32 cellular contexts compared by ENCODE assay signal in the genomic region with DNA sequence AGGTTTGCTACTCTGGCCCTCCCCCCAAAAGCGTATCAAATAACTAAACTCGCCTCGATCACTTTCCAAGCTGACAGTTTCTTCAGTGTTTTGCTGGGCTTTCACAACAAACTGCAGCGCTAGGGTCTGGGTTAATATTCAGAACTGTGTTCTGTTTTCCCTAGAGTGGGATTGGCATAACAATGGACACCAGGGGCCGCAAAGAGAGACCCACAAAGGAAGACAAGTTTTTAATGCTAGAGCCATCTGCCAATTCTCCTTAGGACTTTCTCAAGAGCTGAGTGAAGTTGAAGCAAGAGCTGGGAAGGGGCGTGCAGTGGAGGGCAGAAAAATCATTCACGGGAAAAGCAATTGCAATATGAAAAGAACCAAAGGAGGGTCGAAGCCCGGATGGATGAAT. TPM values are rescaled to one million over a fixed set of nuclear protein-coding genes. Genes with fewer than 3 reads are reported as not detected.
A peak's percentile ranks its signal among the peaks of the same experiment; 100 is the strongest.
DNase-seq lines count a peak whose midpoint lies in the region; ATAC-seq and TF ChIP-seq lines count a peak whose summit lies in the region.
"Had no signal": no experiment of that assay in that cellular context is flagged by ENCODE, and none has a peak within 500 bp of the region (broad histone marks: within the 10 kb centered on the region; RNA-seq: fewer than 3 reads in every experiment).

No MANE protein-coding gene starts in this region.

- H3K4me2 ChIP-seq in mammary epithelial cell (ENCODE audit: insufficient read depth, low read depth, low read length), result no peak overlapping the region
- H3K4me2 ChIP-seq: KMS-11, SK-N-SH had no signal

- H3K4me3 ChIP-seq in HUES64 (ENCODE audit: low read length) (peak overlapping the region; percentile 30), ectodermal cell (ENCODE audit: insufficient read depth, low read depth, low read length) (no peak overlapping the region), mammary epithelial cell (replicated peaks in 1 of 3; ENCODE audit: insufficient read depth in 1 of 3, low read depth in 2 of 3, low read length in 3 of 3) (no peak overlapping the region)
- H3K4me3 ChIP-seq: ascending aorta, esophagus muscularis mucosa, GM12878, GM23248, left ventricle myocardium inferior, ovary, transverse colon had no signal

- H3K36me3 ChIP-seq in HUES64 (ENCODE audit: insufficient read depth, low read length) (no peaks in the 10 kb centered on the region), ectodermal cell (ENCODE audit: control insufficient read depth, insufficient read depth, low read length) (no peaks in the 10 kb centered on the region), mammary epithelial cell (ENCODE audit: insufficient read depth, low read length) (no peaks in the 10 kb centered on the region)
- H3K36me3 ChIP-seq: ovary, transverse colon had no signal

- intact Hi-C loops in mammary epithelial cell (cut with micrococcal nuclease), result no loop called here

- H3K9ac ChIP-seq in HUES64 (ENCODE audit: low read depth, low read length), result peak overlapping the region; percentile 32
- no peak overlapping the region for H3K9ac ChIP-seq in mammary epithelial cell (ENCODE audit: insufficient read depth, low read length)
- H3K9ac ChIP-seq: GM23248, KMS-11, SK-N-SH had no signal

- dilution Hi-C loops in mammary epithelial cell (cut with HindIII; ENCODE audit: low sequenced_read_pairs), result loop anchor here (10.0 kb wide), 1 partner anchor 66 kb away; no protein-coding TSS in a partner anchor

- H3K9me3 ChIP-seq in HUES64 (ENCODE audit: insufficient read depth, low read depth, low read length), result no peaks in the 10 kb centered on the region
- H3K9me3 ChIP-seq in ectodermal cell (ENCODE audit: control insufficient read depth, low read length), result no peaks in the 10 kb centered on the region
- no peaks in the 10 kb centered on the region for H3K9me3 ChIP-seq in mammary epithelial cell (replicated peaks; ENCODE audit: insufficient read depth, low read length)
- H3K9me3 ChIP-seq: ascending aorta, esophagus muscularis mucosa, left ventricle myocardium inferior, ovary, SK-N-SH, transverse colon had no signal

- TF ChIP-seq CTCF in nephron (IDR thresholded peaks at IDR 0.05; ENCODE audit: unreplicated experiment in 3 of 3) (no peak), mammary epithelial cell (conservative IDR thresholded peaks at IDR 0.05 in 1 of 2, IDR thresholded peaks at IDR 0.05 in 1 of 2; ENCODE audit: extremely low read depth in 1 of 2, insufficient read depth in 1 of 2, low read depth in 1 of 2, low read length in 2 of 2) (no peak)

- WGBS in HUES64, result 8% methylated on average over 9 of the region's 9 CpGs
- WGBS in ectodermal cell, 2 experiments, result 4 to 9% methylated on average over 9 of the region's 9 CpGs
- WGBS in mammary epithelial cell (ENCODE audit: low coverage, missing lambda C conversion rate), result 77% methylated on average over 9 of the region's 9 CpGs

- no peaks in the 10 kb centered on the region for H3K79me2 ChIP-seq in mammary epithelial cell (ENCODE audit: insufficient read depth, low read length)

- no peak for DNase-seq in mammary epithelial cell
- no peak for DNase-seq in anterior cingulate cortex (lab: John Stamatoyannopoulos, UW)
- no peak for DNase-seq in pons (ENCODE audit: low spot score)
- DNase-seq: activated CD4-positive, alpha-beta memory T cell treated with anti-CD3 and anti-CD28 coated beads for 36 hours; activated CD4-positive, CD25-positive, alpha-beta regulatory T cell treated with anti-CD3 and anti-CD28 coated beads, Interleukin-2, amount 50 U/mL, for 72 hours; activated CD8-positive, alpha-beta memory T cell treated with anti-CD3 and anti-CD28 coated beads, Interleukin-2, amount 50 U/mL, for 48 hours; foreskin melanocyte; GM23248; left ventricle myocardium inferior; MM.1S; naive B cell; NCI-H2081; NCI-H345; NCI-H82; ovary; right cardiac atrium; SK-N-SH; stimulated activated CD4-positive, alpha-beta T cell treated with anti-CD3 and anti-CD28 coated beads, Interleukin-2, amount 100 ng/mL, for 48 hours; transverse colon had no signal

- no peak for ATAC-seq in HG02588 (IDR thresholded peaks at IDR 0.05; ENCODE audit: unreplicated experiment)
- ATAC-seq: activated naive CD4-positive, alpha-beta T cell treated with anti-CD3 and anti-CD28 coated beads, Interleukin-2, amount 50 U/mL, for 72 hours; activated T-helper 17 cell treated with anti-CD3 and anti-CD28 coated beads, Interleukin-2, amount 50 U/mL, for 72 hours; GM12878; right cardiac atrium had no signal

- H3K36me3 Mint-ChIP-seq in nephron (ENCODE audit: low read depth), result peaks cover 17% of the 10 kb centered on the region
- H3K36me3 Mint-ChIP-seq: activated CD4-positive, alpha-beta memory T cell treated with anti-CD3 and anti-CD28 coated beads for 36 hours; activated naive CD4-positive, alpha-beta T cell treated with anti-CD3 and anti-CD28 coated beads, Interleukin-2, amount 50 U/mL, for 72 hours; CD14-positive monocyte had no signal

- BruUV-seq in mammary epithelial cell (replicated peaks; lab: Mats Ljungman, UMichigan), result no TSS peak

- peaks cover 3% of the 10 kb centered on the region for H3K27me3 Mint-ChIP-seq in nephron (ENCODE audit: low read depth)

- no peaks in the 10 kb centered on the region for H3K9me3 Mint-ChIP-seq in nephron
- H3K9me3 Mint-ChIP-seq: activated CD4-positive, alpha-beta memory T cell treated with anti-CD3 and anti-CD28 coated beads for 36 hours; activated naive CD4-positive, alpha-beta T cell treated with anti-CD3 and anti-CD28 coated beads, Interleukin-2, amount 50 U/mL, for 72 hours; activated T-helper 17 cell treated with anti-CD3 and anti-CD28 coated beads, Interleukin-2, amount 50 U/mL, for 72 hours; mesothelial cell of epicardium; naive B cell; T-helper 1 cell treated with Interleukin-12 subunit alpha and Interleukin-12 subunit beta and Interleukin-4 antibody, amounts not matched to agents 30 μg/mL and 1 μg/mL, for 36 hours had no signal

- H4K20me1 ChIP-seq in mammary epithelial cell (ENCODE audit: insufficient read depth, low read length), result no peaks in the 10 kb centered on the region

- peak overlapping the region in 1 of 3 experiments; percentile 2 for H3K4me3 Mint-ChIP-seq in nephron
- H3K4me3 Mint-ChIP-seq: activated CD4-positive, alpha-beta memory T cell treated with anti-CD3 and anti-CD28 coated beads for 36 hours; activated T-helper 17 cell treated with anti-CD3 and anti-CD28 coated beads, Interleukin-2, amount 50 U/mL, for 72 hours; CD14-positive monocyte; mesothelial cell of epicardium; T-helper 1 cell treated with Interleukin-12 subunit alpha and Interleukin-12 subunit beta and Interleukin-4 antibody, amounts not matched to agents 30 μg/mL and 1 μg/mL, for 36 hours had no signal

- H3K4me1 Mint-ChIP-seq in nephron, result peaks cover 40% of the 10 kb centered on the region
- H3K4me1 Mint-ChIP-seq: CD14-positive monocyte, naive B cell had no signal

- H3K27me3 ChIP-seq in HUES64 (ENCODE audit: insufficient read depth, low read length) (no peaks in the 10 kb centered on the region), ectodermal cell (ENCODE audit: control insufficient read depth, insufficient read depth, low read length, poor library complexity, severe bottlenecking) (no peaks in the 10 kb centered on the region), mammary epithelial cell (ENCODE audit: insufficient read depth, low read length) (no peaks in the 10 kb centered on the region)
- H3K27me3 ChIP-seq: ascending aorta, esophagus muscularis mucosa, ovary, transverse colon had no signal

- CTCF ChIA-PET in mammary epithelial cell (lab: Charles Lee; ENCODE audit: low non-redundant PET), result no interaction called here

- no peak overlapping the region for H2AFZ ChIP-seq in mammary epithelial cell (ENCODE audit: low read depth, low read length)
- H2AFZ ChIP-seq: GM23248 had no signal

- peak overlapping the region; percentile 32 to 65 (median 47) for H3K27ac Mint-ChIP-seq in nephron
- H3K27ac Mint-ChIP-seq: activated CD4-positive, alpha-beta memory T cell treated with anti-CD3 and anti-CD28 coated beads for 36 hours; activated naive CD4-positive, alpha-beta T cell treated with anti-CD3 and anti-CD28 coated beads, Interleukin-2, amount 50 U/mL, for 72 hours; activated T-helper 17 cell treated with anti-CD3 and anti-CD28 coated beads, Interleukin-2, amount 50 U/mL, for 72 hours; mesothelial cell of epicardium; T-helper 1 cell treated with Interleukin-12 subunit alpha and Interleukin-12 subunit beta and Interleukin-4 antibody, amounts not matched to agents 30 μg/mL and 1 μg/mL, for 36 hours had no signal

- in situ Hi-C loops in mammary epithelial cell (cut with MboI; ENCODE audit: low sequenced_read_pairs in 2 of 2), result no loop called here

- H3K4me1 ChIP-seq in HUES64 (ENCODE audit: insufficient read depth, low read length), result peaks cover 42% of the 10 kb centered on the region
- peaks cover 31% of the 10 kb centered on the region for H3K4me1 ChIP-seq in ectodermal cell (ENCODE audit: control insufficient read depth, insufficient read depth, low read length)
- H3K4me1 ChIP-seq in mammary epithelial cell (ENCODE audit: insufficient read depth, low read length), result no peaks in the 10 kb centered on the region
- H3K4me1 ChIP-seq: ascending aorta, left ventricle myocardium inferior, transverse colon had no signal

- H3K27ac ChIP-seq in HUES64 (ENCODE audit: low read depth, low read length), result peak overlapping the region; percentile 85
- H3K27ac ChIP-seq in ectodermal cell (ENCODE audit: insufficient read depth, low read depth, low read length, poor library complexity, severe bottlenecking), result peak overlapping the region; percentile 79
- H3K27ac ChIP-seq in mammary epithelial cell (ENCODE audit: insufficient read depth, low read depth, low read length), result no peak overlapping the region
- H3K27ac ChIP-seq: ascending aorta, esophagus muscularis mucosa, GM23248, KMS-11, left ventricle myocardium inferior, ovary, transverse colon had no signal

RNA-seq across cellular contexts. Expression of a gene that starts 57.7 kb away (rescaled TPM):
- polyA plus RNA-seq in HUES64 (2013, experiment 1 of 2), result 3.9 TPM
- 5.2 TPM for polyA plus RNA-seq in HUES64 (2013, experiment 2 of 2)
- polyA plus RNA-seq in ectodermal cell (2013, experiment 1 of 4), result 11.6 TPM
- polyA plus RNA-seq in ectodermal cell (2013, experiment 2 of 4), result 18.0 TPM
- 9.7 TPM for polyA plus RNA-seq in ectodermal cell (2013, experiment 3 of 4)
- 11.3 TPM for polyA plus RNA-seq in ectodermal cell (2013, experiment 4 of 4)
- 10 to 100 TPM in 1 of 2 donors, 1 to 10 TPM in 1; 9.5 to 37.0 TPM for total RNA-seq in mammary epithelial cell
- 2.2 TPM for polyA plus RNA-seq in mammary epithelial cell
- 6.0 TPM for polyA minus RNA-seq in mammary epithelial cell
- polyA plus RNA-seq: CD14-positive monocyte had no signal
